ENCODE assay signal across 11 cellular contexts in genomic region chr12:96981053-96981452, GRCh38.
DNase-seq lines count a peak whose midpoint lies in the region; ATAC-seq and TF ChIP-seq lines count a peak whose summit lies in the region.
"Had no signal": no experiment of that assay in that cellular context is flagged by ENCODE, and none has a peak within 500 bp of the region (broad histone marks: within the 10 kb centered on the region; RNA-seq: fewer than 3 reads in every experiment).

No MANE protein-coding gene starts in this region.

- H3K27ac ChIP-seq in SK-N-SH (ENCODE audit: low read depth in 2 of 2, low read length in 1 of 2): peak overlapping the region in 1 of 2 experiments; percentile 33; a peak in 1 of 4 replicates

- no peaks in the 10 kb centered on the region for H4K20me1 ChIP-seq in SK-N-SH (ENCODE audit: insufficient read depth)

- H3K4me1 ChIP-seq in SK-N-SH (ENCODE audit: control insufficient read depth in 1 of 2, insufficient read depth in 2 of 2, low read depth in 1 of 2, low read length in 1 of 2) (no peaks in the 10 kb centered on the region), HAP-1 (no peaks in the 10 kb centered on the region; the same call in 1 of the 2 replicates)

- H3K27me3 ChIP-seq in SK-N-SH (ENCODE audit: insufficient read depth) (no peaks in the 10 kb centered on the region), HAP-1 (ENCODE audit: low read depth) (no peaks in the 10 kb centered on the region)

- H3K9me3 ChIP-seq in SK-N-SH (no peaks in the 10 kb centered on the region), HAP-1 (no peaks in the 10 kb centered on the region)

- no peak overlapping the region for H3K9ac ChIP-seq in SK-N-SH

- in situ Hi-C loops in HAP-1 (cut with MboI; ENCODE audit: low sequenced_read_pairs): loop anchor here (25.0 kb wide), 4 partner anchors 331 to 1406 kb away; no protein-coding TSS in a partner anchor

- 24% methylated on average over 5 of the region's 5 CpGs for WGBS in SK-N-SH (ENCODE audit: low lambda C conversion rate)

- DNase-seq in HCEC 1CT: peak; percentile 85
- DNase-seq in SK-N-SH: no peak
- peak; percentile 95 for DNase-seq in fibroblast of pulmonary artery (ENCODE audit: low read depth)
- DNase-seq in renal cortical epithelial cell (ENCODE audit: low read depth): peak; percentile 92
- no peak for DNase-seq in HAP-1 (ENCODE audit: low spot score in 2 of 2)
- DNase-seq in stimulated activated CD4-positive, alpha-beta T cell treated with anti-CD3 and anti-CD28 coated beads, Interleukin-2, amount 100 ng/mL, for 24 hours: no peak
- no peak for DNase-seq in T-helper 1 cell
- DNase-seq: activated CD4-positive, alpha-beta T cell treated with anti-CD3 and anti-CD28 coated beads, Interleukin-2, amount 50 U/mL, for 48 hours; NCI-H1436; SHP77 had no signal

- H2AFZ ChIP-seq in SK-N-SH (ENCODE audit: low read depth): 0 out of 2 replicates have a peak overlapping the region, but pooled peaks have one; percentile 21

- CTCF ChIA-PET in SK-N-SH (lab: Yijun Ruan, JAX): no interaction called here

- TF ChIP-seq CTCF in SK-N-SH (IDR thresholded peaks at IDR 0.05) (no peak), fibroblast of pulmonary artery (IDR thresholded peaks at IDR 0.05; ENCODE audit: low read length, missing control alignments) (no peak)

- H3F3A ChIP-seq in SK-N-SH (replicated peaks; ENCODE audit: insufficient read depth): no peaks in the 10 kb centered on the region

- POLR2A ChIA-PET in SK-N-SH (lab: Yijun Ruan, JAX): no interaction called here

- H3K9me2 ChIP-seq in SK-N-SH: no peaks in the 10 kb centered on the region

- ATAC-seq in GM18909 (IDR thresholded peaks at IDR 0.05; ENCODE audit: poor library complexity, unreplicated experiment): no peak

- H3K4me3 ChIP-seq in SK-N-SH (ENCODE audit: low read depth in 2 of 2, low read length in 1 of 2) (no peak overlapping the region), fibroblast of pulmonary artery (replicated peaks; ENCODE audit: low read depth, low read length) (no peak overlapping the region), HAP-1 (no peak overlapping the region)

- no peak for TF ChIP-seq EP300 in SK-N-SH (IDR thresholded peaks at IDR 0.05; ENCODE audit: borderline replicate concordance in 1 of 2, low read depth in 1 of 2, low read length in 1 of 2)

- H3K4me2 ChIP-seq in SK-N-SH: no peak overlapping the region

- H3K36me3 ChIP-seq in SK-N-SH (replicated peaks in 1 of 2; ENCODE audit: control insufficient read depth in 1 of 2, insufficient read depth in 2 of 2, low read length in 1 of 2): no peaks in the 10 kb centered on the region
- H3K36me3 ChIP-seq in HAP-1 (replicated peaks): no peaks in the 10 kb centered on the region

- H3K79me2 ChIP-seq in SK-N-SH (ENCODE audit: insufficient read depth): no peaks in the 10 kb centered on the region

- TF ChIP-seq RAD21 in SK-N-SH (IDR thresholded peaks at IDR 0.05; ENCODE audit: low read length): no peak

TF ChIP-seq in SK-N-SH, 30 proteins besides CTCF, POLR2A, EP300 and RAD21:
- TF ChIP-seq EZH2phosphoT487 (IDR thresholded peaks at IDR 0.05; ENCODE audit: borderline replicate concordance, low read depth) (no peak), YY1 (IDR thresholded peaks at IDR 0.05; ENCODE audit: low read depth) (no peak), USF2 (IDR thresholded peaks at IDR 0.05; ENCODE audit: borderline replicate concordance, low read depth, low read length) (no peak), FOXJ3 (CRISPR knock-in tag; IDR thresholded peaks at IDR 0.05) (no peak), SMC3 (IDR thresholded peaks at IDR 0.05; ENCODE audit: low read depth, low read length) (no peak), FOSL2 (IDR thresholded peaks at IDR 0.05; ENCODE audit: borderline replicate concordance, low read depth) (0 out of 2 replicates have a peak, but pooled peaks have one; percentile 17), RXRA (IDR thresholded peaks at IDR 0.05; ENCODE audit: borderline replicate concordance, low read depth) (no peak), ZBTB33 (IDR thresholded peaks at IDR 0.05; ENCODE audit: borderline replicate concordance, low read depth) (no peak), GATA2 (CRISPR knock-in tag; IDR thresholded peaks at IDR 0.05) (no peak), JUND (IDR thresholded peaks at IDR 0.05) (0 out of 2 replicates have a peak, but pooled peaks have one; percentile 7), FOXM1 (IDR thresholded peaks at IDR 0.05; ENCODE audit: low read depth) (no peak), PBX3 (IDR thresholded peaks at IDR 0.05) (no peak)
- TF ChIP-seq, protein P1, sequence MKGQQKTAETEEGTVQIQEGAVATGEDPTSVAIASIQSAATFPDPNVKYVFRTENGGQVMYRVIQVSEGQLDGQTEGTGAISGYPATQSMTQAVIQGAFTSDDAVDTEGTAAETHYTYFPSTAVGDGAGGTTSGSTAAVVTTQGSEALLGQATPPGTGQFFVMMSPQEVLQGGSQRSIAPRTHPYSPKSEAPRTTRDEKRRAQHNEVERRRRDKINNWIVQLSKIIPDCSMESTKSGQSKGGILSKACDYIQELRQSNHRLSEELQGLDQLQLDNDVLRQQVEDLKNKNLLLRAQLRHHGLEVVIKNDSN (IDR thresholded peaks at IDR 0.05; ENCODE audit: borderline replicate concordance, low read depth): no peak

Comparison
In these comparisons a context has a peak if more than half of its experiments do, and no peak if none do; other contexts are left out.
1. DNase-seq: peak in HCEC 1CT (single experiment), fibroblast of pulmonary artery (single experiment) and renal cortical epithelial cell (single experiment); none in SK-N-SH (single experiment), HAP-1 (0 of 2), stimulated activated CD4-positive, alpha-beta T cell treated with anti-CD3 and anti-CD28 coated beads, Interleukin-2, amount 100 ng/mL, for 24 hours (0 of 2) and T-helper 1 cell (0 of 5).